16 cellular contexts compared by ENCODE assay signal in the genomic region with DNA sequence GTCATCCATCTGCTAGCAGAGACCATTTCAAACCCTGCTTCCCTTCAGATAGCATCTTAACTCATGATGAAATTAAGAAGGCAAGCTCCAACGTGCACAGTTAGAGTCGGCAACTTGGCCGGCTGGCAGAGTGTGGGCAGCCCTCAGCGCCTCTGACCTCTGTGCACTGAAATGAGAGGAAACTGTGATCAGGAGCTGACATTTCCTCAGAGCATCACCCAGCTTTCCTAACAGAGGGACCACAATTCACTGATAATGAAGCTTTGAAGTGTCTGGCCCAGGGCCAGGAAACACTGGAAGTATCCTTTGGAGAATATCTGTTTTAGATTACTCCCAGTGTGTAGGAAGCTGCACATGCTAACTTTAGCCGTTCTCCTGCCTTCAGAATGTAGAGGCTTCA.
DNase-seq lines count a peak whose midpoint lies in the region; ATAC-seq and TF ChIP-seq lines count a peak whose summit lies in the region.
"Had no signal": no experiment of that assay in that cellular context is flagged by ENCODE, and none has a peak within 500 bp of the region (broad histone marks: within the 10 kb centered on the region; RNA-seq: fewer than 3 reads in every experiment).

No MANE protein-coding gene starts in this region.

- H3K27me3 ChIP-seq in SK-N-SH (ENCODE audit: insufficient read depth): no peaks in the 10 kb centered on the region
- no peaks in the 10 kb centered on the region for H3K27me3 ChIP-seq in smooth muscle cell (ENCODE audit: low read depth)

- no peak for ATAC-seq in GM18502 (IDR thresholded peaks at IDR 0.05; ENCODE audit: poor library complexity, unreplicated experiment)
- ATAC-seq: Panc1 had no signal

- H3K4me3 ChIP-seq in SK-N-SH (ENCODE audit: low read depth in 2 of 2, low read length in 1 of 2) (no peak overlapping the region; a peak in 1 of 4 replicates), smooth muscle cell (no peak overlapping the region)

- H4K20me1 ChIP-seq in SK-N-SH (ENCODE audit: insufficient read depth) (no peaks in the 10 kb centered on the region), smooth muscle cell (ENCODE audit: low read depth) (no peaks in the 10 kb centered on the region)

- H3F3A ChIP-seq in SK-N-SH (replicated peaks; ENCODE audit: insufficient read depth): no peaks in the 10 kb centered on the region
- no peaks in the 10 kb centered on the region for H3F3A ChIP-seq in smooth muscle cell (ENCODE audit: low read depth)

- H3K27ac ChIP-seq in SK-N-SH (ENCODE audit: low read depth in 2 of 2, low read length in 1 of 2): peak overlapping the region in 1 of 2 experiments; percentile 87; a peak in 2 of 4 replicates
- H3K27ac ChIP-seq in smooth muscle cell (ENCODE audit: low read depth): no peak overlapping the region
- H3K27ac ChIP-seq: C4-2B had no signal

- peak; percentile 35 for DNase-seq in DMS53 (lab: John Stamatoyannopoulos, UW)
- DNase-seq in DMS53 treated with DMSO at 0.1 percent for 48 hours (lab: John Stamatoyannopoulos, UW; ENCODE audit: unreplicated experiment): no peak
- DNase-seq in SK-N-SH: peak; percentile 60
- peak; percentile 8 for DNase-seq in globus pallidus (ENCODE audit: low spot score)
- no peak for DNase-seq in smooth muscle cell (lab: John Stamatoyannopoulos, UW; ENCODE audit: unreplicated experiment)
- DNase-seq in Kasumi-1 (lab: John Stamatoyannopoulos, UW): no peak
- DNase-seq in activated CD4-positive, alpha-beta T cell treated with anti-CD3 and anti-CD28 coated beads for 1 hour: no peak
- DNase-seq: 8988T; activated CD4-positive, CD25-positive, alpha-beta regulatory T cell; activated naive CD4-positive, alpha-beta T cell; glutamatergic neuron; NCI-H146; NCI-H526 had no signal

- H3K9ac ChIP-seq in SK-N-SH: no peak overlapping the region
- H3K9ac ChIP-seq in smooth muscle cell (ENCODE audit: low read depth): no peak overlapping the region

- H3K36me3 ChIP-seq in SK-N-SH (replicated peaks in 1 of 2; ENCODE audit: control insufficient read depth in 1 of 2, insufficient read depth in 2 of 2, low read length in 1 of 2): no peaks in the 10 kb centered on the region
- H3K36me3 ChIP-seq in smooth muscle cell (ENCODE audit: low read depth): no peaks in the 10 kb centered on the region

- POLR2A ChIA-PET in SK-N-SH (lab: Yijun Ruan, JAX): no interaction called here

- H3K9me2 ChIP-seq in SK-N-SH: no peaks in the 10 kb centered on the region

- no peak overlapping the region for H2AFZ ChIP-seq in SK-N-SH (ENCODE audit: low read depth)
- no peak overlapping the region for H2AFZ ChIP-seq in smooth muscle cell (ENCODE audit: low read depth)

- CTCF ChIA-PET in SK-N-SH (lab: Yijun Ruan, JAX): interaction anchor here (1.3 to 1.7 kb wide), 2 partner anchors 12 to 21 kb away, joined by 4 to 6 read pairs; no protein-coding TSS in a partner anchor

- no peaks in the 10 kb centered on the region for H3K79me2 ChIP-seq in SK-N-SH (ENCODE audit: insufficient read depth)
- H3K79me2 ChIP-seq in smooth muscle cell (ENCODE audit: low read depth): no peaks in the 10 kb centered on the region

- H3K4me2 ChIP-seq in SK-N-SH (peak overlapping the region; percentile 4; the same call in 1 of the 2 replicates), smooth muscle cell (peak overlapping the region; percentile 29)

- H3K9me3 ChIP-seq in SK-N-SH (no peaks in the 10 kb centered on the region), smooth muscle cell (replicated peaks; ENCODE audit: low read depth) (no peaks in the 10 kb centered on the region)

- TF ChIP-seq CTCF in SK-N-SH (IDR thresholded peaks at IDR 0.05) (no peak), smooth muscle cell (IDR thresholded peaks at IDR 0.05; ENCODE audit: borderline replicate concordance, insufficient read depth, poor library complexity, severe bottlenecking) (no peak)

- peak in 1 of 2 experiments; percentile 72; a peak in 2 of 4 replicates for TF ChIP-seq EP300 in SK-N-SH (IDR thresholded peaks at IDR 0.05; ENCODE audit: borderline replicate concordance in 1 of 2, low read depth in 1 of 2, low read length in 1 of 2)

- H3K4me1 ChIP-seq in SK-N-SH (ENCODE audit: control insufficient read depth in 1 of 2, insufficient read depth in 2 of 2, low read depth in 1 of 2, low read length in 1 of 2) (peaks cover 0 to 18% of the 10 kb centered on the region in 2 experiments; a peak in 2 of 4 replicates), smooth muscle cell (ENCODE audit: low read depth) (no peaks in the 10 kb centered on the region)

- TF ChIP-seq RAD21 in SK-N-SH (IDR thresholded peaks at IDR 0.05; ENCODE audit: low read length): no peak; the same call in 1 of the 2 replicates

- 20% methylated on average over 5 of the region's 5 CpGs for WGBS in SK-N-SH (ENCODE audit: low lambda C conversion rate)
- 11% methylated on average over 5 of the region's 5 CpGs for WGBS in smooth muscle cell (ENCODE audit: low lambda C conversion rate)

TF ChIP-seq in SK-N-SH, 30 proteins besides CTCF, POLR2A, EP300 and RAD21:
- TF ChIP-seq RCOR1 (IDR thresholded peaks at IDR 0.05; ENCODE audit: low read length) (peak; percentile 64; the same call in 1 of the 2 replicates), GATA2 (CRISPR knock-in tag; IDR thresholded peaks at IDR 0.05) (peak; percentile 86), POLR2AphosphoS5 (IDR thresholded peaks at IDR 0.05; ENCODE audit: low read depth, low read length) (no peak), NRF1 (IDR thresholded peaks at IDR 0.05; ENCODE audit: low read depth, low read length) (0 out of 2 replicates have a peak, but pooled peaks have one; percentile 24), FOXJ3 (CRISPR knock-in tag; IDR thresholded peaks at IDR 0.05) (0 out of 2 replicates have a peak, but pooled peaks have one; percentile 29), TCF12 (IDR thresholded peaks at IDR 0.05) (peak; percentile 70; the same call in 1 of the 2 replicates), TEAD4 (IDR thresholded peaks at IDR 0.05; ENCODE audit: borderline replicate concordance, insufficient read depth) (no peak), MEF2A (IDR thresholded peaks at IDR 0.05; ENCODE audit: borderline replicate concordance, low read depth) (no peak), MXI1 (IDR thresholded peaks at IDR 0.05; ENCODE audit: low read depth, low read length) (peak; percentile 32; the same call in 1 of the 2 replicates), NFIC (IDR thresholded peaks at IDR 0.05; ENCODE audit: borderline replicate concordance) (peak; percentile 77)

Comparison
In these comparisons a context has a peak if more than half of its experiments do, and no peak if none do; other contexts are left out.
1. DNase-seq: peak in DMS53 (single experiment), SK-N-SH (single experiment) and globus pallidus (single experiment); none in DMS53 treated with DMSO at 0.1 percent for 48 hours (single experiment), smooth muscle cell (single experiment), Kasumi-1 (0 of 2) and activated CD4-positive, alpha-beta T cell treated with anti-CD3 and anti-CD28 coated beads for 1 hour (single experiment).